Comparison of ENCODE assay signal across 25 cellular contexts in genomic region chr14:38786921-38787320, GRCh38.
"Had no signal": no experiment of that assay in that cellular context is flagged by ENCODE, and none has a peak within 500 bp of the region (broad histone marks: within the 10 kb centered on the region; RNA-seq: fewer than 3 reads in every experiment).

No MANE protein-coding gene starts in this region.

- H3K36me3 ChIP-seq: esophagus squamous epithelium, ovary, sigmoid colon, stomach, thyroid gland, vagina had no signal

- H3K27ac ChIP-seq: coronary artery, esophagus squamous epithelium, ovary, psoas muscle, sigmoid colon, stomach, thyroid gland, vagina had no signal

- H3K4me1 ChIP-seq: esophagus squamous epithelium, psoas muscle, sigmoid colon, stomach, thyroid gland, vagina had no signal

- H3K9me3 ChIP-seq: esophagus squamous epithelium, ovary, psoas muscle, sigmoid colon, stomach, thyroid gland, vagina had no signal

- H3K4me3 ChIP-seq: coronary artery, esophagus squamous epithelium, lung, ovary, psoas muscle, sigmoid colon, stomach, thyroid gland, vagina had no signal

- H3K36me3 Mint-ChIP-seq: immature natural killer cell; memory B cell; natural killer cell; stimulated activated effector memory CD8-positive, alpha-beta T cell treated with anti-CD3 and anti-CD28 coated beads, Interleukin-12 subunit alpha, Interleukin-12 subunit beta, amount 100 ng/mL, for 72 hours had no signal

- H3K27ac Mint-ChIP-seq: effector memory CD8-positive, alpha-beta T cell; immature natural killer cell; memory B cell; natural killer cell; stimulated activated effector memory CD8-positive, alpha-beta T cell treated with anti-CD3 and anti-CD28 coated beads, Interleukin-12 subunit alpha, Interleukin-12 subunit beta, amount 100 ng/mL, for 72 hours had no signal

- H3K4me1 Mint-ChIP-seq: immature natural killer cell; memory B cell; natural killer cell; stimulated activated effector memory CD8-positive, alpha-beta T cell treated with anti-CD3 and anti-CD28 coated beads, Interleukin-12 subunit alpha, Interleukin-12 subunit beta, amount 100 ng/mL, for 72 hours had no signal

- H3K27me3 ChIP-seq: esophagus squamous epithelium, ovary, sigmoid colon, stomach, thyroid gland, vagina had no signal

- H3K9me3 Mint-ChIP-seq: memory B cell had no signal

- H3K27me3 Mint-ChIP-seq: effector memory CD8-positive, alpha-beta T cell; memory B cell had no signal

- H3K4me3 Mint-ChIP-seq: effector memory CD8-positive, alpha-beta T cell; immature natural killer cell; memory B cell; natural killer cell; stimulated activated effector memory CD8-positive, alpha-beta T cell treated with anti-CD3 and anti-CD28 coated beads, Interleukin-12 subunit alpha, Interleukin-12 subunit beta, amount 100 ng/mL, for 72 hours had no signal

- DNase-seq: dermis blood vessel endothelial cell; effector memory CD8-positive, alpha-beta T cell; erythroblast; esophagus squamous epithelium; hypothalamus; immature natural killer cell; kidney; left cardiac atrium; natural killer cell; occipital lobe; ovary; psoas muscle; right cardiac atrium; sigmoid colon; stimulated activated CD4-positive, alpha-beta T cell treated with anti-CD3 and anti-CD28 coated beads, Interleukin-2, amount 100 ng/mL, for 24 hours; stimulated activated CD4-positive, alpha-beta T cell treated with anti-CD3 and anti-CD28 coated beads, Interleukin-4, amount 100 ng/mL, for 24 hours; stimulated activated naive CD4-positive, alpha-beta T cell treated with Interleukin-2 at 50 U/mL for 16 hours; stomach; thyroid gland; trophoblast cell had no signal
